ENCODE assay signal across 27 cellular contexts in the genomic region with DNA sequence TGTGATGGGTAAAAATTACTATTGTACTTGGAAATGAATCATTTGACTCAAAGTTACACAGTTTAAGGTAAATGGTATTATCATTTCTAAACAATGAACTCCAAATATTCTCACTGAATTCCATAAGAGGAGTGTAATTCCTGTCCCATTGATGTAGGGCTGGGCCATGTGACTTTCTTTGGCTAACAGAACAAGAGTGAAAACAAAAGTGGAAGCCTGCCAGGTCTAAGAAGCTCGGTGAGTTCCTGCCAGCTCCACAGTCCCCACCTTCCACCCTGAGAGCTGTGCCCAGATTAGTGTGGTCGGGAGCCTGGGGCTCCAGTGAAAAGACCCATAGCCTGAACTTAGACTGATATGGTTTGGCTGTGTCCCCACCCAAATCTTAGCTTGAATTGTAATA. TPM values are rescaled to one million over a fixed set of nuclear protein-coding genes. Genes with fewer than 3 reads are reported as not detected.
DNase-seq lines count a peak whose midpoint lies in the region; ATAC-seq and TF ChIP-seq lines count a peak whose summit lies in the region.
"Had no signal": no experiment of that assay in that cellular context is flagged by ENCODE, and none has a peak within 500 bp of the region (broad histone marks: within the 10 kb centered on the region; RNA-seq: fewer than 3 reads in every experiment).

No MANE protein-coding gene starts in this region.

- no peaks in the 10 kb centered on the region for H3K36me3 Mint-ChIP-seq in CD4-positive, alpha-beta memory T cell
- H3K36me3 Mint-ChIP-seq in WTC11, result no peaks in the 10 kb centered on the region
- H3K36me3 Mint-ChIP-seq: activated naive CD8-positive, alpha-beta T cell treated with anti-CD3 and anti-CD28 coated beads, Interleukin-2, amount 10 ng/mL, durations not matched to agents 7 days and 5 days; neural progenitor cell had no signal

- intact Hi-C loops in CD4-positive, alpha-beta memory T cell (cut with micrococcal nuclease), result no loop called here

- no peak overlapping the region for H3K4me3 Mint-ChIP-seq in CD4-positive, alpha-beta memory T cell
- no peak overlapping the region for H3K4me3 Mint-ChIP-seq in WTC11
- H3K4me3 Mint-ChIP-seq: activated CD8-positive, alpha-beta T cell treated with anti-CD3 and anti-CD28 coated beads for 36 hours; activated naive CD8-positive, alpha-beta T cell treated with anti-CD3 and anti-CD28 coated beads, Interleukin-2, amount 10 ng/mL, durations not matched to agents 7 days and 5 days; neural progenitor cell had no signal

- H3K9me3 ChIP-seq in CD4-positive, alpha-beta memory T cell (ENCODE audit: control insufficient read depth in 1 of 2, low read length in 2 of 2), result no peaks in the 10 kb centered on the region
- H3K9me3 ChIP-seq: HAP-1, sigmoid colon, vagina had no signal

- no peaks in the 10 kb centered on the region for H3K4me1 Mint-ChIP-seq in CD4-positive, alpha-beta memory T cell
- peaks cover 6% of the 10 kb centered on the region for H3K4me1 Mint-ChIP-seq in WTC11
- H3K4me1 Mint-ChIP-seq: activated naive CD8-positive, alpha-beta T cell treated with anti-CD3 and anti-CD28 coated beads, Interleukin-2, amount 10 ng/mL, durations not matched to agents 7 days and 5 days; neural progenitor cell had no signal

- H3K27ac Mint-ChIP-seq in CD4-positive, alpha-beta memory T cell, result no peak overlapping the region
- no peak overlapping the region for H3K27ac Mint-ChIP-seq in WTC11
- H3K27ac Mint-ChIP-seq: activated CD8-positive, alpha-beta T cell treated with anti-CD3 and anti-CD28 coated beads for 36 hours; activated naive CD8-positive, alpha-beta T cell treated with anti-CD3 and anti-CD28 coated beads, Interleukin-2, amount 10 ng/mL, durations not matched to agents 7 days and 5 days; neural progenitor cell had no signal

- ATAC-seq in GM18520 (IDR thresholded peaks at IDR 0.05; ENCODE audit: unreplicated experiment) (peak; percentile 45), HG03442 (IDR thresholded peaks at IDR 0.05; ENCODE audit: unreplicated experiment) (no peak), WTC11 (no peak), GM19023 (IDR thresholded peaks at IDR 0.05; ENCODE audit: unreplicated experiment) (no peak)
- ATAC-seq: activated CD8-positive, alpha-beta T cell treated with anti-CD3 and anti-CD28 coated beads for 36 hours had no signal

- peak; percentile 42 for DNase-seq in HT1080 (ENCODE audit: low read depth)
- peak; percentile 9 for DNase-seq in brain microvascular endothelial cell
- peak; percentile 37 for DNase-seq in kidney tubule cell (ENCODE audit: low spot score)
- no peak for DNase-seq in CD4-positive, alpha-beta memory T cell
- no peak for DNase-seq in WTC11 (ENCODE audit: low spot score)
- DNase-seq: activated CD8-positive, alpha-beta T cell treated with anti-CD3 and anti-CD28 coated beads for 36 hours; activated effector memory CD4-positive, alpha-beta T cell treated with Interleukin-2 at 50 U/mL for 16 hours; activated naive CD8-positive, alpha-beta T cell treated with anti-CD3 and anti-CD28 coated beads, Interleukin-2, amount 10 ng/mL, durations not matched to agents 7 days and 5 days; effector CD4-positive, alpha-beta T cell; head of caudate nucleus; NCI-H146; NCI-H2107; NCI-H446; sigmoid colon; stimulated activated naive CD4-positive, alpha-beta T cell treated with Interleukin-2 at 50 U/mL for 16 hours had no signal

- in situ Hi-C loops in brain microvascular endothelial cell (cut with HindIII; ENCODE audit: low pct_ligation_motif_present, low sequenced_read_pairs), result no loop called here

- H3K27ac ChIP-seq in brain microvascular endothelial cell, result no peak overlapping the region
- H3K27ac ChIP-seq in CD4-positive, alpha-beta memory T cell (ENCODE audit: low read depth, low read length), result no peak overlapping the region
- H3K27ac ChIP-seq: epithelial cell of prostate, KMS-11, neural progenitor cell, sigmoid colon, vagina had no signal

- no peaks in the 10 kb centered on the region for H3K4me1 ChIP-seq in CD4-positive, alpha-beta memory T cell (ENCODE audit: insufficient read depth, low read length)
- H3K4me1 ChIP-seq: HAP-1, neural progenitor cell, sigmoid colon, vagina had no signal

- no peaks in the 10 kb centered on the region for H3K36me3 ChIP-seq in brain microvascular endothelial cell (replicated peaks)
- no peaks in the 10 kb centered on the region for H3K36me3 ChIP-seq in CD4-positive, alpha-beta memory T cell (ENCODE audit: insufficient read depth, low read length)
- H3K36me3 ChIP-seq: HAP-1, neural progenitor cell, sigmoid colon, vagina had no signal

- no peak overlapping the region for H3K4me3 ChIP-seq in brain microvascular endothelial cell (ENCODE audit: low read depth, low read length)
- no peak overlapping the region for H3K4me3 ChIP-seq in CD4-positive, alpha-beta memory T cell (ENCODE audit: low read length in 2 of 2)
- H3K4me3 ChIP-seq: HAP-1, neural progenitor cell, sigmoid colon, vagina had no signal

- H3K27me3 ChIP-seq in brain microvascular endothelial cell (replicated peaks), result no peaks in the 10 kb centered on the region
- H3K27me3 ChIP-seq in CD4-positive, alpha-beta memory T cell (ENCODE audit: insufficient read depth, low read length), result no peaks in the 10 kb centered on the region
- H3K27me3 ChIP-seq: neural progenitor cell, sigmoid colon, vagina had no signal

- CTCF ChIA-PET in CD4-positive, alpha-beta memory T cell (lab: Charles Lee; ENCODE audit: partially characterized antibody), result no interaction called here
- CTCF ChIA-PET in WTC11 (lab: Charles Lee), result interaction anchor here (2.0 kb wide), 1 partner anchor 258 kb away, joined by 6 read pairs; no protein-coding TSS in a partner anchor

- H3K9me3 Mint-ChIP-seq in CD4-positive, alpha-beta memory T cell, result no peaks in the 10 kb centered on the region
- H3K9me3 Mint-ChIP-seq in WTC11, result peaks cover 28% of the 10 kb centered on the region
- H3K9me3 Mint-ChIP-seq: activated CD8-positive, alpha-beta T cell treated with anti-CD3 and anti-CD28 coated beads for 36 hours; activated naive CD8-positive, alpha-beta T cell treated with anti-CD3 and anti-CD28 coated beads, Interleukin-2, amount 10 ng/mL, durations not matched to agents 7 days and 5 days; neural progenitor cell had no signal

- peaks cover 3 to 5% of the 10 kb centered on the region in 2 donors for H3K27me3 Mint-ChIP-seq in CD4-positive, alpha-beta memory T cell
- peaks cover 24% of the 10 kb centered on the region for H3K27me3 Mint-ChIP-seq in WTC11 (ENCODE audit: low read depth)

- TF ChIP-seq CTCF in brain microvascular endothelial cell (IDR thresholded peaks at IDR 0.05; ENCODE audit: low read depth, low read length, missing control alignments), result no peak
- no peak for TF ChIP-seq CTCF in WTC11 (IDR thresholded peaks at IDR 0.05)

- POLR2A ChIA-PET in CD4-positive, alpha-beta memory T cell (lab: Charles Lee; ENCODE audit: partially characterized antibody), result no interaction called here
- POLR2A ChIA-PET in WTC11 (lab: Charles Lee), result no interaction called here

TF ChIP-seq in WTC11, 78 proteins besides CTCF, POLR2A, EP300 and RAD21 (continues in another document):
- TF ChIP-seq SMAD3 (CRISPR knock-in tag; IDR thresholded peaks at IDR 0.05; ENCODE audit: borderline replicate concordance), result no peak
- TF ChIP-seq, protein P1, sequence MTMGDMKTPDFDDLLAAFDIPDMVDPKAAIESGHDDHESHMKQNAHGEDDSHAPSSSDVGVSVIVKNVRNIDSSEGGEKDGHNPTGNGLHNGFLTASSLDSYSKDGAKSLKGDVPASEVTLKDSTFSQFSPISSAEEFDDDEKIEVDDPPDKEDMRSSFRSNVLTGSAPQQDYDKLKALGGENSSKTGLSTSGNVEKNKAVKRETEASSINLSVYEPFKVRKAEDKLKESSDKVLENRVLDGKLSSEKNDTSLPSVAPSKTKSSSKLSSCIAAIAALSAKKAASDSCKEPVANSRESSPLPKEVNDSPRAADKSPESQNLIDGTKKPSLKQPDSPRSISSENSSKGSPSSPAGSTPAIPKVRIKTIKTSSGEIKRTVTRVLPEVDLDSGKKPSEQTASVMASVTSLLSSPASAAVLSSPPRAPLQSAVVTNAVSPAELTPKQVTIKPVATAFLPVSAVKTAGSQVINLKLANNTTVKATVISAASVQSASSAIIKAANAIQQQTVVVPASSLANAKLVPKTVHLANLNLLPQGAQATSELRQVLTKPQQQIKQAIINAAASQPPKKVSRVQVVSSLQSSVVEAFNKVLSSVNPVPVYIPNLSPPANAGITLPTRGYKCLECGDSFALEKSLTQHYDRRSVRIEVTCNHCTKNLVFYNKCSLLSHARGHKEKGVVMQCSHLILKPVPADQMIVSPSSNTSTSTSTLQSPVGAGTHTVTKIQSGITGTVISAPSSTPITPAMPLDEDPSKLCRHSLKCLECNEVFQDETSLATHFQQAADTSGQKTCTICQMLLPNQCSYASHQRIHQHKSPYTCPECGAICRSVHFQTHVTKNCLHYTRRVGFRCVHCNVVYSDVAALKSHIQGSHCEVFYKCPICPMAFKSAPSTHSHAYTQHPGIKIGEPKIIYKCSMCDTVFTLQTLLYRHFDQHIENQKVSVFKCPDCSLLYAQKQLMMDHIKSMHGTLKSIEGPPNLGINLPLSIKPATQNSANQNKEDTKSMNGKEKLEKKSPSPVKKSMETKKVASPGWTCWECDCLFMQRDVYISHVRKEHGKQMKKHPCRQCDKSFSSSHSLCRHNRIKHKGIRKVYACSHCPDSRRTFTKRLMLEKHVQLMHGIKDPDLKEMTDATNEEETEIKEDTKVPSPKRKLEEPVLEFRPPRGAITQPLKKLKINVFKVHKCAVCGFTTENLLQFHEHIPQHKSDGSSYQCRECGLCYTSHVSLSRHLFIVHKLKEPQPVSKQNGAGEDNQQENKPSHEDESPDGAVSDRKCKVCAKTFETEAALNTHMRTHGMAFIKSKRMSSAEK (CRISPR knock-in tag; IDR thresholded peaks at IDR 0.05; ENCODE audit: borderline replicate concordance), result no peak

RNA-seq across cellular contexts. Expression of a gene that starts 24.6 kb away (rescaled TPM):
- total RNA-seq in HT1080 (2014; rRNA removed; shearing (Covaris generic)), result not detected in 2 replicates
- polyA plus RNA-seq in HT1080 (2015; cell fraction: cytosol; rRNA removed), result not detected in 2 replicates
- not detected in 2 replicates for polyA plus RNA-seq in HT1080 (2015; cell fraction: nucleus; rRNA removed)
- not detected for total RNA-seq in CD4-positive, alpha-beta memory T cell
- not detected for polyA plus RNA-seq in CD4-positive, alpha-beta memory T cell
- 0.15 to 0.50 TPM (median 0.21 TPM) in 3 replicates for total RNA-seq in WTC11 (2021)
- total RNA-seq: activated CD8-positive, alpha-beta T cell treated with anti-CD3 and anti-CD28 coated beads for 36 hours; activated naive CD8-positive, alpha-beta T cell treated with anti-CD3 and anti-CD28 coated beads, Interleukin-2, amount 10 ng/mL, durations not matched to agents 7 days and 5 days; cerebellum; fibroblast of villous mesenchyme; posterior vena cava; sigmoid colon; T-helper 2 cell treated with Interferon-gamma antibody and Interleukin-4, amounts not matched to agents 100 ng/mL and 5 ng/mL, for 36 hours; vagina had no signal
- polyA plus RNA-seq: sigmoid colon had no signal

Comparison
In these comparisons a context has a peak if more than half of its experiments do, and no peak if none do; other contexts are left out.
1. DNase-seq: peak in HT1080 (single experiment), brain microvascular endothelial cell (single experiment) and kidney tubule cell (single experiment); none in CD4-positive, alpha-beta memory T cell (0 of 5) and WTC11 (single experiment).